1 cellular context compared by ENCODE assay signal in the genomic region with DNA sequence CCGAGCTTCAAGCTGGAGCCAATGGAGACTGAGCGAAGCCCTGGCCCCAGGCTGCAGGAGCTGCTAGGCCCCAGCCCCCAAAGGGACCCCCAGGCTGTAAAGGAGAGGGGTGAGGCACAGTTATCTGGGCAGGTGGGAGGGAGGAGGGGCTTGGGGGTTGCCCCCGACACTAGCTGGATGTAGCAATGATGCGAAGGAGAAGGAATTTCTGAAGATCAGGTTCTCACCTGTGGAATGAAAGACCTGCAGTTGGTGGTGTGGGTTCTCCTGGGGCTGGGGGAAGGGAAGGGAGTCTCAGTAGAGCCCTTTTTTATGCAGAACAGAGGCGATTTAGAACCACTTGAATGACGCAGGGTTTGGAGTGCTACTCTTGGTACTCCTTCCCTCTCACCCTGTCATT.
TF ChIP-seq lines count a peak whose summit lies in the region.

No MANE protein-coding gene starts in this region.

TF ChIP-seq in K562, 482 proteins besides CTCF, POLR2A, EP300 and RAD21:
- TF ChIP-seq RAD51 (IDR thresholded peaks at IDR 0.05; ENCODE audit: borderline replicate concordance, low read depth) (no peak), POLR2G (IDR thresholded peaks at IDR 0.05; ENCODE audit: low read depth, low read length) (0 out of 2 replicates have a peak, but pooled peaks have one; percentile 34), BCOR (IDR thresholded peaks at IDR 0.05) (no peak)
- TF ChIP-seq, protein P1, sequence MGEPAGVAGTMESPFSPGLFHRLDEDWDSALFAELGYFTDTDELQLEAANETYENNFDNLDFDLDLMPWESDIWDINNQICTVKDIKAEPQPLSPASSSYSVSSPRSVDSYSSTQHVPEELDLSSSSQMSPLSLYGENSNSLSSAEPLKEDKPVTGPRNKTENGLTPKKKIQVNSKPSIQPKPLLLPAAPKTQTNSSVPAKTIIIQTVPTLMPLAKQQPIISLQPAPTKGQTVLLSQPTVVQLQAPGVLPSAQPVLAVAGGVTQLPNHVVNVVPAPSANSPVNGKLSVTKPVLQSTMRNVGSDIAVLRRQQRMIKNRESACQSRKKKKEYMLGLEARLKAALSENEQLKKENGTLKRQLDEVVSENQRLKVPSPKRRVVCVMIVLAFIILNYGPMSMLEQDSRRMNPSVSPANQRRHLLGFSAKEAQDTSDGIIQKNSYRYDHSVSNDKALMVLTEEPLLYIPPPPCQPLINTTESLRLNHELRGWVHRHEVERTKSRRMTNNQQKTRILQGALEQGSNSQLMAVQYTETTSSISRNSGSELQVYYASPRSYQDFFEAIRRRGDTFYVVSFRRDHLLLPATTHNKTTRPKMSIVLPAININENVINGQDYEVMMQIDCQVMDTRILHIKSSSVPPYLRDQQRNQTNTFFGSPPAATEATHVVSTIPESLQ (CRISPR knock-in tag; IDR thresholded peaks at IDR 0.05) = no peak
